Comparison of ENCODE assay signal across 33 cellular contexts in the genomic region with DNA sequence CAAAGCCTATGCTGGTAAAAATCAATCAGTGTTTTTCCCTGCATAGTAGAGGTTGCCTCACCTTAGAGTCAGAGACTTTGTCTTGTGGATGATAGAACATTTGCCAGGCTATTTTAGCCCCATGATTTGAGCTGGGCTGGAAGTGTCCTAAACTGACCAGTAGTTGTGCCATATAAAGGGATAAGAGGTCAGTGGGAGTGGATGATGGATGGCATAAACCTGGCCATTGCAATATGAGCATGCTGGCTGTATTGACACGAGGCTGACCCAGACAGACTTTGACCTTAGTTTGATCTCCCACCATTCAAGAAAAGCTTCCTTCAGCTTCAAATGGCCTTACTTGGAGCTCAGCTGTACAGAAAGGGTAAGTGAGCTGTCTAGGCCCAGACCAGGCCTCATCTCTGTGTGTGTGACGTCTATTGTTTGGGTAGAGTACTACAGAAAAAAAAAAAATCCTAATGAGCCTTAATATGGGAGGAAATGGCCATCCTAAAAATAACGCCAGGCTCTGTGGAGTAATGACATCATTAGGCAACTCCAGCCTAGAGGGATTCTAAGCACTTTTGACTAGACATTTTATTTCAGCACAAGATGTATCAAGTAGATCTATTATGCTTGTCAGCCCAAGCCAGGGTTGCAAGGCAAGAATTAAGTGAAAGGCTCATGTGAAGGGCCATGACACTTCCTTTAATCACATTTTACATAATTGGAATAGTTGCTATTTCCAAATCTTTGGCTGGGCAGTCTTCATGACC.
"Had no signal": no experiment of that assay in that cellular context is flagged by ENCODE, and none has a peak within 500 bp of the region (broad histone marks: within the 10 kb centered on the region; RNA-seq: fewer than 3 reads in every experiment).

No MANE protein-coding gene starts in this region.

- H3K27ac ChIP-seq: hepatocyte, lower lobe of right lung, neutrophil, ovary, prostate gland, sigmoid colon, thyroid gland, upper lobe of left lung had no signal

- H3K36me3 ChIP-seq: lower lobe of right lung, neutrophil, ovary, prostate gland, sigmoid colon, thyroid gland, upper lobe of left lung had no signal

- H3K27me3 ChIP-seq: hepatocyte, neutrophil, ovary, sigmoid colon, thyroid gland, upper lobe of left lung had no signal

- ATAC-seq: activated T-helper 17 cell treated with anti-CD3 and anti-CD28 coated beads, Interleukin-2, amount 50 U/mL, for 72 hours; esophagus mucosa; left colon; lower lobe of right lung; natural killer cell; SK-N-SH treated with all-trans-retinoic acid at 6 μM for 48 hours; stimulated activated memory B cell treated with anti-CD40 and anti-IgM and Interleukin-4, amounts not matched to agents 10 μg/mL and 1 μg/mL and 100 μg/mL, for 72 hours; stimulated activated naive CD8-positive, alpha-beta T cell treated with anti-CD3 and anti-CD28 coated beads, Interleukin-15, amount 100 ng/mL, for 72 hours; T-helper 17 cell; WTC11 had no signal

- H3K9me3 ChIP-seq: lower lobe of right lung, neutrophil, ovary, prostate gland, sigmoid colon, thyroid gland, upper lobe of left lung had no signal

- H3K4me3 ChIP-seq: hepatocyte, lower lobe of right lung, ovary, prostate gland, sigmoid colon, smooth muscle cell, thyroid gland, upper lobe of left lung had no signal

- DNase-seq: activated CD4-positive, alpha-beta memory T cell treated with anti-CD3 and anti-CD28 coated beads, Interleukin-2, amount 10 ng/mL, durations not matched to agents 7 days and 5 days; activated CD4-positive, alpha-beta T cell treated with anti-CD3 and anti-CD28 coated beads for 1 hour; activated CD4-positive, alpha-beta T cell treated with anti-CD3 and anti-CD28 coated beads, Interleukin-2, amount 10 ng/mL, durations not matched to agents 7 days and 5 days; activated CD8-positive, alpha-beta memory T cell treated with anti-CD3 and anti-CD28 coated beads, Interleukin-2, amount 50 U/mL, for 48 hours; activated gamma-delta T cell treated with Interleukin-2 at 50 U/mL for 16 hours; activated naive CD4-positive, alpha-beta T cell treated with anti-CD3 and anti-CD28 coated beads, Interleukin-2, amount 50 U/mL, for 16 hours; activated T-cell treated with anti-CD3 and anti-CD28 coated beads, Interleukin-2, amount 50 U/mL, for 24 hours; amniotic stem cell; endodermal cell; foreskin fibroblast; kidney; left colon; lower lobe of right lung; mesenchymal stem cell; natural killer cell; ovary; sigmoid colon; stimulated activated CD4-positive, alpha-beta T cell treated with anti-CD3 and anti-CD28 coated beads, Interleukin-1b, Interleukin-23, amount 100 ng/mL, for 48 hours; stimulated activated CD4-positive, alpha-beta T cell treated with anti-CD3 and anti-CD28 coated beads, Interleukin-4, amount 100 ng/mL, for 4 hours; stimulated activated CD8-positive, alpha-beta memory T cell treated with anti-CD3 and anti-CD28 coated beads, Interleukin-4, amount 100 ng/mL, for 48 hours; stimulated activated naive CD8-positive, alpha-beta T cell treated with anti-CD3 and anti-CD28 coated beads, Interleukin-15, amount 100 ng/mL, for 72 hours; T-helper 17 cell; thyroid gland; upper lobe of left lung had no signal

- FAIRE-seq: kidney had no signal

- H3K4me1 ChIP-seq: lower lobe of right lung, prostate gland, sigmoid colon, upper lobe of left lung had no signal
